In genomic region chr9:92530893-92531292, GRCh38 we compare ENCODE assay signal across 10 cellular contexts. TPM values are rescaled to one million over a fixed set of nuclear protein-coding genes. Genes with fewer than 3 reads are reported as not detected.
"Had no signal": no experiment of that assay in that cellular context is flagged by ENCODE, and none has a peak within 500 bp of the region (broad histone marks: within the 10 kb centered on the region; RNA-seq: fewer than 3 reads in every experiment).

No MANE protein-coding gene starts in this region.

- FAIRE-seq: HepG2 had no signal

- DNase-seq: GM23248, GOT3, H9, HCEC 1CT, KG1 had no signal

- H3K27ac ChIP-seq: GM23248, HL-60 had no signal

- ATAC-seq: HepG2 had no signal

- H2AFZ ChIP-seq: GM23248 had no signal

- H3K9ac ChIP-seq: GM23248 had no signal

- H3K4me3 ChIP-seq: GM23248 had no signal

RNA-seq across cellular contexts. Expression of gene ECM2, which starts 4.9 kb away (rescaled TPM):
- total RNA-seq: H9, HepG2 had no signal
- polyA plus RNA-seq: IgD-negative memory B cell had no signal

RNA-seq across cellular contexts. Expression of gene ASPN, which starts 48.6 kb away (rescaled TPM):
- total RNA-seq: H4, H9, HepG2, HT1080 had no signal
- polyA plus RNA-seq: HepG2, IgD-negative memory B cell had no signal
